9 cellular contexts compared by ENCODE assay signal in genomic region chr1:150696151-150696550, GRCh38. TPM values are rescaled to one million over a fixed set of nuclear protein-coding genes. Genes with fewer than 3 reads are reported as not detected.
DNase-seq lines count a peak whose midpoint lies in the region; ATAC-seq and TF ChIP-seq lines count a peak whose summit lies in the region.
"Had no signal": no experiment of that assay in that cellular context is flagged by ENCODE, and none has a peak within 500 bp of the region (broad histone marks: within the 10 kb centered on the region; RNA-seq: fewer than 3 reads in every experiment).

No MANE protein-coding gene starts in this region.

- H3K27me3 Mint-ChIP-seq in stimulated activated naive B cell treated with anti-CD40 and anti-IgM and Interleukin-4, amounts not matched to agents 10 μg/mL and 1 μg/mL and 100 μg/mL, for 72 hours = no peaks in the 10 kb centered on the region

- H3K9me3 ChIP-seq in WERI-Rb-1 (ENCODE audit: severe bottlenecking) (no peaks in the 10 kb centered on the region), hepatocyte (ENCODE audit: low read depth) (no peaks in the 10 kb centered on the region)

- no peaks in the 10 kb centered on the region for H3K9me2 ChIP-seq in hepatocyte (replicated peaks; ENCODE audit: insufficient read depth)

- H3K79me2 ChIP-seq in hepatocyte = peaks cover 28% of the 10 kb centered on the region

- peak overlapping the region; percentile 83 for H3K4me2 ChIP-seq in hepatocyte

- H3K9me3 Mint-ChIP-seq in stimulated activated naive B cell treated with anti-CD40 and anti-IgM and Interleukin-4, amounts not matched to agents 10 μg/mL and 1 μg/mL and 100 μg/mL, for 72 hours = no peaks in the 10 kb centered on the region

- no peak for ATAC-seq in stimulated activated naive B cell treated with anti-CD40 and anti-IgM and Interleukin-4, amounts not matched to agents 10 μg/mL and 1 μg/mL and 100 μg/mL, for 72 hours (replicated peaks)
- ATAC-seq in HG02938 (IDR thresholded peaks at IDR 0.05; ENCODE audit: unreplicated experiment) = no peak

- H3K4me1 ChIP-seq in hepatocyte (ENCODE audit: insufficient read depth) = no peaks in the 10 kb centered on the region

- H3K4me1 Mint-ChIP-seq in stimulated activated naive B cell treated with anti-CD40 and anti-IgM and Interleukin-4, amounts not matched to agents 10 μg/mL and 1 μg/mL and 100 μg/mL, for 72 hours = peaks cover 8 to 29% of the 10 kb centered on the region in 2 donors

- H3K4me3 Mint-ChIP-seq in stimulated activated naive B cell treated with anti-CD40 and anti-IgM and Interleukin-4, amounts not matched to agents 10 μg/mL and 1 μg/mL and 100 μg/mL, for 72 hours = peak overlapping the region; percentile 49 to 78

- no peak overlapping the region for H2AFZ ChIP-seq in hepatocyte

- H3K4me3 ChIP-seq in WERI-Rb-1 (ENCODE audit: low read depth, low read length) = peak overlapping the region; percentile 63
- H3K4me3 ChIP-seq in hepatocyte = peak overlapping the region; percentile 38

- H3K36me3 Mint-ChIP-seq in stimulated activated naive B cell treated with anti-CD40 and anti-IgM and Interleukin-4, amounts not matched to agents 10 μg/mL and 1 μg/mL and 100 μg/mL, for 72 hours = peaks cover 6 to 12% of the 10 kb centered on the region in 2 donors

- peak; percentile 65 for DNase-seq in SIG-M5 treated with dmso at 0.1 percent for 504 hours (lab: John Stamatoyannopoulos, UW; ENCODE audit: unreplicated experiment)
- DNase-seq in SIG-M5 (lab: John Stamatoyannopoulos, UW) = no peak
- no peak for DNase-seq in WERI-Rb-1
- no peak for DNase-seq in hepatocyte (ENCODE audit: low spot score)
- DNase-seq in stimulated activated naive B cell treated with anti-CD40 and anti-IgM and Interleukin-4, amounts not matched to agents 10 μg/mL and 1 μg/mL and 100 μg/mL, for 72 hours = no peak
- DNase-seq in NCI-H774 (lab: John Stamatoyannopoulos, UW) = no peak
- DNase-seq in SHP77 treated with DMSO at 0.1 percent for 48 hours (lab: John Stamatoyannopoulos, UW) = no peak
- DNase-seq: stimulated activated CD4-positive, alpha-beta T cell treated with anti-CD3 and anti-CD28 coated beads, Interleukin-4, amount 100 ng/mL, for 4 hours had no signal

- TF ChIP-seq CTCF in WERI-Rb-1 (IDR thresholded peaks at IDR 0.05; ENCODE audit: low read depth, low read length) = no peak
- no peak for TF ChIP-seq CTCF in hepatocyte (IDR thresholded peaks at IDR 0.05; ENCODE audit: poor library complexity)

- no peaks in the 10 kb centered on the region for H3K27me3 ChIP-seq in WERI-Rb-1 (ENCODE audit: insufficient read depth, low read depth, severe bottlenecking)
- no peaks in the 10 kb centered on the region for H3K27me3 ChIP-seq in hepatocyte

- H3K27ac ChIP-seq in WERI-Rb-1 (peak overlapping the region; percentile 8; the same call in 1 of the 2 replicates), hepatocyte (peak overlapping the region; percentile 29)

- H4K20me1 ChIP-seq in hepatocyte (ENCODE audit: insufficient read depth, poor library complexity, severe bottlenecking) = no peaks in the 10 kb centered on the region

- H3K36me3 ChIP-seq in WERI-Rb-1 (peaks cover 34% of the 10 kb centered on the region), hepatocyte (replicated peaks; ENCODE audit: insufficient read depth, low read depth) (no peaks in the 10 kb centered on the region)

- H3K27ac Mint-ChIP-seq in stimulated activated naive B cell treated with anti-CD40 and anti-IgM and Interleukin-4, amounts not matched to agents 10 μg/mL and 1 μg/mL and 100 μg/mL, for 72 hours = peak overlapping the region; percentile 3

- 56% methylated on average over 1 of the region's 1 CpG for WGBS in hepatocyte (ENCODE audit: low lambda C conversion rate, missing lambda C conversion rate)

RNA-seq across cellular contexts. Expression of gene GOLPH3L, which starts 0.8 kb away (rescaled TPM):
- total RNA-seq in hepatocyte = 20.8 and 36.7 TPM in 2 replicates
- polyA plus RNA-seq in hepatocyte = 15.5 and 21.8 TPM in 2 replicates

RNA-seq across cellular contexts. Expression of gene HORMAD1, which starts 24.5 kb away (rescaled TPM):
- total RNA-seq in hepatocyte = 0.50 TPM in 1 of 2 replicates, not detected in the other
- polyA plus RNA-seq in hepatocyte = not detected in 2 replicates
